Comparison of ENCODE assay signal across 8 cellular contexts in genomic region chr4:142846105-142846728, GRCh38. TPM values are rescaled to one million over a fixed set of nuclear protein-coding genes. Genes with fewer than 3 reads are reported as not detected.
A peak's percentile ranks its signal among the peaks of the same experiment; 100 is the strongest.
DNase-seq lines count a peak whose midpoint lies in the region; ATAC-seq, FAIRE-seq and TF ChIP-seq lines count a peak whose summit lies in the region.

INPP4B (minus strand) TSS chr4:142846301.

- POLR2A ChIA-PET in A549 (lab: Yijun Ruan, JAX) = no interaction called here

- peaks cover 21% of the 10 kb centered on the region for H3K27me3 Mint-ChIP-seq in activated T-helper 1 cell treated with anti-CD3 and anti-CD28 coated beads, Interleukin-12 subunit alpha, Interleukin-12 subunit beta, Interleukin-2, Interleukin-4 antibody, amounts not matched to agents 30 ng/mL and 10 ng/mL and 1 ng/mL, durations not matched to agents 14 hours and 24 hours and 36 hours (ENCODE audit: insufficient read depth)
- H3K27me3 Mint-ChIP-seq in stimulated activated naive CD8-positive, alpha-beta T cell treated with anti-CD3 and anti-CD28 coated beads, Interleukin-15, amount 100 ng/mL, for 72 hours = peaks cover 55% of the 10 kb centered on the region

- no peaks in the 10 kb centered on the region for H3K36me3 Mint-ChIP-seq in activated T-helper 1 cell treated with anti-CD3 and anti-CD28 coated beads, Interleukin-12 subunit alpha, Interleukin-12 subunit beta, Interleukin-2, Interleukin-4 antibody, amounts not matched to agents 30 ng/mL and 10 ng/mL and 1 ng/mL, durations not matched to agents 14 hours and 24 hours and 36 hours (ENCODE audit: low read depth)

- TF ChIP-seq RAD21 in A549 (conservative IDR thresholded peaks at IDR 0.05 in 1 of 2, IDR thresholded peaks at IDR 0.05 in 1 of 2) = no peak

- peak in 1 of 2 experiments; percentile 35 for DNase-seq in A549 (ENCODE audit: low read depth in 1 of 2, low spot score in 1 of 2)
- DNase-seq in NCI-H748 treated with DMSO at 0.1 percent for 48 hours (lab: John Stamatoyannopoulos, UW) = peak; percentile 41
- DNase-seq in activated T-helper 1 cell treated with anti-CD3 and anti-CD28 coated beads, Interleukin-12 subunit alpha, Interleukin-12 subunit beta, Interleukin-2, Interleukin-4 antibody, amounts not matched to agents 30 ng/mL and 10 ng/mL and 1 ng/mL, durations not matched to agents 14 hours and 24 hours and 36 hours (ENCODE audit: low spot score) = peak; percentile 44
- DNase-seq in fibroblast of gingiva (ENCODE audit: low read depth) = peak; percentile 40
- DNase-seq in myocyte (ENCODE audit: low read depth) = peak; percentile 75
- DNase-seq in stimulated activated naive CD8-positive, alpha-beta T cell treated with anti-CD3 and anti-CD28 coated beads, Interleukin-15, amount 100 ng/mL, for 72 hours = peak; percentile 53 to 54

- peak within 1 kb of the TSS; percentile 80 for H3K27ac Mint-ChIP-seq in activated T-helper 1 cell treated with anti-CD3 and anti-CD28 coated beads, Interleukin-12 subunit alpha, Interleukin-12 subunit beta, Interleukin-2, Interleukin-4 antibody, amounts not matched to agents 30 ng/mL and 10 ng/mL and 1 ng/mL, durations not matched to agents 14 hours and 24 hours and 36 hours
- peak within 1 kb of the TSS; percentile 48 to 82 for H3K27ac Mint-ChIP-seq in stimulated activated naive CD8-positive, alpha-beta T cell treated with anti-CD3 and anti-CD28 coated beads, Interleukin-15, amount 100 ng/mL, for 72 hours

- H3K9me3 ChIP-seq in A549 = no peaks in the 10 kb centered on the region

- H3K9me3 Mint-ChIP-seq in activated T-helper 1 cell treated with anti-CD3 and anti-CD28 coated beads, Interleukin-12 subunit alpha, Interleukin-12 subunit beta, Interleukin-2, Interleukin-4 antibody, amounts not matched to agents 30 ng/mL and 10 ng/mL and 1 ng/mL, durations not matched to agents 14 hours and 24 hours and 36 hours = no peaks in the 10 kb centered on the region
- H3K9me3 Mint-ChIP-seq in stimulated activated naive CD8-positive, alpha-beta T cell treated with anti-CD3 and anti-CD28 coated beads, Interleukin-15, amount 100 ng/mL, for 72 hours = no peaks in the 10 kb centered on the region

- TF ChIP-seq EP300 in A549 (IDR thresholded peaks at IDR 0.05) = no peak

- H3K4me2 ChIP-seq in A549 = peak within 1 kb of the TSS; percentile 97

- no peak for TF ChIP-seq POLR2A in A549 (IDR thresholded peaks at IDR 0.05; ENCODE audit: low read length)

- peak within 1 kb of the TSS; percentile 72 to 88 for H3K27ac ChIP-seq in A549

- no peak for TF ChIP-seq CTCF in A549 (IDR thresholded peaks at IDR 0.05)

- intact Hi-C loops in activated T-helper 1 cell treated with anti-CD3 and anti-CD28 coated beads, Interleukin-12 subunit alpha, Interleukin-12 subunit beta, Interleukin-2, Interleukin-4 antibody, amounts not matched to agents 30 ng/mL and 10 ng/mL and 1 ng/mL, durations not matched to agents 14 hours and 24 hours and 36 hours (cut with micrococcal nuclease) = loop anchor here (2.0 to 10.0 kb wide), 10 partner anchors 29 to 1984 kb away; partner anchors contain the start of genes IL15, USP38 and ZNF330

- no peak for FAIRE-seq in A549 (lab: Jason Lieb, UNC)

- peaks cover 14% of the 10 kb centered on the region; the same call in 2 of the 3 replicates for H3K4me1 ChIP-seq in A549

- 2% methylated on average over 24 of the region's 56 CpGs for WGBS in A549 (ENCODE audit: missing lambda C conversion rate)

- ATAC-seq in A549 = peak; percentile 76 to 82
- ATAC-seq in GM19395 (IDR thresholded peaks at IDR 0.05; ENCODE audit: unreplicated experiment) = peak; percentile 52
- peak; percentile 71 for ATAC-seq in stimulated activated naive CD8-positive, alpha-beta T cell treated with anti-CD3 and anti-CD28 coated beads, Interleukin-15, amount 100 ng/mL, for 72 hours
- no peak for ATAC-seq in GM18861 (IDR thresholded peaks at IDR 0.05; ENCODE audit: unreplicated experiment)

- H3K4me3 ChIP-seq in A549 = peak within 1 kb of the TSS; percentile 68

- H3K4me1 Mint-ChIP-seq in activated T-helper 1 cell treated with anti-CD3 and anti-CD28 coated beads, Interleukin-12 subunit alpha, Interleukin-12 subunit beta, Interleukin-2, Interleukin-4 antibody, amounts not matched to agents 30 ng/mL and 10 ng/mL and 1 ng/mL, durations not matched to agents 14 hours and 24 hours and 36 hours (ENCODE audit: low read depth) = peaks cover 18% of the 10 kb centered on the region
- peaks cover 35% of the 10 kb centered on the region for H3K4me1 Mint-ChIP-seq in stimulated activated naive CD8-positive, alpha-beta T cell treated with anti-CD3 and anti-CD28 coated beads, Interleukin-15, amount 100 ng/mL, for 72 hours

- CTCF ChIA-PET in A549 (lab: Yijun Ruan, JAX) = interaction anchor here (0.6 to 1.9 kb wide), 5 partner anchors 9 to 757 kb away, joined by 3 to 18 read pairs (median 3); no protein-coding TSS in a partner anchor

- peak within 1 kb of the TSS; percentile 89 for H3K4me3 Mint-ChIP-seq in activated T-helper 1 cell treated with anti-CD3 and anti-CD28 coated beads, Interleukin-12 subunit alpha, Interleukin-12 subunit beta, Interleukin-2, Interleukin-4 antibody, amounts not matched to agents 30 ng/mL and 10 ng/mL and 1 ng/mL, durations not matched to agents 14 hours and 24 hours and 36 hours
- H3K4me3 Mint-ChIP-seq in stimulated activated naive CD8-positive, alpha-beta T cell treated with anti-CD3 and anti-CD28 coated beads, Interleukin-15, amount 100 ng/mL, for 72 hours = peak within 1 kb of the TSS; percentile 93 to 94

TF ChIP-seq in A549, 52 proteins besides CTCF, POLR2A, EP300 and RAD21:
- no peak for TF ChIP-seq SMC3 (IDR thresholded peaks at IDR 0.05)
- no peak for TF ChIP-seq NPAS2 (CRISPR knock-in tag; IDR thresholded peaks at IDR 0.05; ENCODE audit: borderline replicate concordance)
- peak; percentile 41; the same call in 1 of the 2 replicates for TF ChIP-seq MAX (IDR thresholded peaks at IDR 0.05)
- TF ChIP-seq CHD2 (IDR thresholded peaks at IDR 0.05; ENCODE audit: low read length, partially characterized antibody) = no peak
- TF ChIP-seq E2F6 (IDR thresholded peaks at IDR 0.05; ENCODE audit: borderline replicate concordance, low read depth) = peak; percentile 38; the same call in 1 of the 2 replicates
- no peak for TF ChIP-seq FOSL2 (IDR thresholded peaks at IDR 0.05)
- TF ChIP-seq FOSL2 (CRISPR knock-in tag; IDR thresholded peaks at IDR 0.05) = no peak

RNA-seq across cellular contexts. Expression of gene INPP4B, which starts in this region (rescaled TPM):
- polyA plus RNA-seq in A549 (2011; rRNA removed) = 12.5 and 14.9 TPM in 2 replicates
- polyA plus RNA-seq in A549 (2012; cell fraction: cytosol; rRNA removed) = 1.8 TPM in 2 replicates
- 1.3 and 1.9 TPM in 2 replicates for polyA plus RNA-seq in A549 (2012; cell fraction: nucleus; rRNA removed)
- 6.3 to 7.5 TPM (median 7.2 TPM) in 3 replicates for polyA plus RNA-seq in A549 (2017; fragmentation: RNase III; extraction: RNeasy Plus Mini Kit Qiagen cat#74134 plus additional on column Dnase treatment)
- polyA minus RNA-seq in A549 (2011; rRNA and poly(A)+ RNA removed) = 49.1 and 49.8 TPM in 2 replicates
- total RNA-seq in activated T-helper 1 cell treated with anti-CD3 and anti-CD28 coated beads, Interleukin-12 subunit alpha, Interleukin-12 subunit beta, Interleukin-2, Interleukin-4 antibody, amounts not matched to agents 30 ng/mL and 10 ng/mL and 1 ng/mL, durations not matched to agents 14 hours and 24 hours and 36 hours = 16.8 and 19.3 TPM in 2 replicates
- 63.9 and 143 TPM in 2 replicates for total RNA-seq in myocyte
- 17.0 TPM for polyA plus RNA-seq in myocyte (2012)
